1 cellular context compared by ENCODE assay signal in genomic region chr18:2304378-2305175, GRCh38.
TF ChIP-seq lines count a peak whose summit lies in the region.

No MANE protein-coding gene starts in this region.

TF ChIP-seq in SK-N-SH, 30 proteins besides CTCF, POLR2A, EP300 and RAD21 (continued from another document):
- TF ChIP-seq GATA2 (CRISPR knock-in tag; IDR thresholded peaks at IDR 0.05), result no peak
